In the genomic region with DNA sequence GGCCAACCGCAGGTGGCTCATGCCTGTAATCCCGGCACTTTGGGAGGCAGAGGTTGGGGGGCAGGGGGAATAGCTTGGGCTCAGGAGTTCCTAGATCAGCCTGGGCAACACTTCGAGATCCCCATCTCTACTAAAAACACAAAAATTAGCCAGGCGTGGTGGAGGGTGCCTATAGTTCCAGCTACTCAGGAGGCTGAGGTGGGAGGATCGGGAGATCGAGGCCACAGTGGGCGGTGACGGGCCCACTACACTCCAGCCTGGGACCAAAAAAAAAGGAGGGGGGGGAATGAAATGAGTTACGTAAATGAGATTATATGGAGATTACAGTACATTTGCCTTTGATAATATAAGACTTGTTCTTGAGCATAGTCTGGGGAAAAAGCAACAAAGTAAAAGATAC, we compare ENCODE assay signal across 8 cellular contexts. TPM values are rescaled to one million over a fixed set of nuclear protein-coding genes. Genes with fewer than 3 reads are reported as not detected.
DNase-seq lines count a peak whose midpoint lies in the region; ATAC-seq and TF ChIP-seq lines count a peak whose summit lies in the region.

No MANE protein-coding gene starts in this region.

- H3K4me1 ChIP-seq in A673 (ENCODE audit: insufficient read depth, low read length, poor library complexity, severe bottlenecking) (peaks cover 8% of the 10 kb centered on the region), HCT116 (ENCODE audit: control insufficient read depth in 1 of 2, insufficient read depth in 2 of 2, low read length in 2 of 2) (peaks cover 5 to 16% of the 10 kb centered on the region in 2 experiments; a peak in 3 of 4 replicates), mesodermal cell (ENCODE audit: control insufficient read depth, insufficient read depth, low read length, poor library complexity, severe bottlenecking) (no peaks in the 10 kb centered on the region)

- H3K27ac ChIP-seq in A673 (ENCODE audit: low read depth, low read length, poor library complexity, severe bottlenecking) (no peak overlapping the region), HCT116 (ENCODE audit: low read depth, low read length) (no peak overlapping the region), mesodermal cell (ENCODE audit: low read depth, low read length, severe bottlenecking) (no peak overlapping the region)

- H4K20me1 ChIP-seq in HCT116 (ENCODE audit: insufficient read depth), result no peaks in the 10 kb centered on the region

- no peak for TF ChIP-seq RAD21 in HCT116 (IDR thresholded peaks at IDR 0.05; ENCODE audit: low read depth)

- peaks cover 18% of the 10 kb centered on the region for H3K36me3 ChIP-seq in A673 (ENCODE audit: insufficient read depth, low read length, poor library complexity, severe bottlenecking)
- H3K36me3 ChIP-seq in HCT116 (ENCODE audit: control insufficient read depth in 1 of 2, insufficient read depth in 2 of 2, low read length in 2 of 2), result peaks cover 4 to 8% of the 10 kb centered on the region in 2 experiments; a peak in 2 of 4 replicates
- H3K36me3 ChIP-seq in mesodermal cell (ENCODE audit: control insufficient read depth, insufficient read depth, low read length), result peaks cover 30% of the 10 kb centered on the region

- ATAC-seq in HCT116 (no peak), left colon (no peak), GM21526 (IDR thresholded peaks at IDR 0.05; ENCODE audit: low FRiP score, unreplicated experiment) (no peak)

- RAD21 ChIA-PET in HCT116 (lab: Charles Lee; ENCODE audit: low non-redundant PET in 1 of 2, low total read pairs in 2 of 2, uncharacterized antibody in 2 of 2, unreplicated experiment in 2 of 2), result no interaction called here

- CTCF ChIA-PET in A673 (lab: Charles Lee), result interaction anchor here (0.8 kb wide), 1 partner anchor 61 kb away, joined by 3 read pairs; no protein-coding TSS in a partner anchor
- CTCF ChIA-PET in HCT116 (lab: Charles Lee), result no interaction called here

- peak overlapping the region; percentile 89 for H3K4me2 ChIP-seq in HCT116 (ENCODE audit: low read length)

- peak overlapping the region; percentile 75 for H3K9ac ChIP-seq in HCT116 (ENCODE audit: low read length)

- in situ Hi-C loops in astrocyte of the spinal cord (cut with HindIII; ENCODE audit: low sequenced_read_pairs), result no loop called here

- DNase-seq in A673 (ENCODE audit: low spot score), result no peak
- no peak for DNase-seq in HCT116 (ENCODE audit: low read depth, low spot score)
- no peak for DNase-seq in astrocyte of the spinal cord (ENCODE audit: low read depth, low spot score)
- no peak for DNase-seq in left colon
- no peak for DNase-seq in NK-92 treated with Interleukin-12 subunit alpha and Interleukin-12 subunit beta, amount 100 ng/mL, for 24 hours (lab: John Stamatoyannopoulos, UW)
- DNase-seq in dermis blood vessel endothelial cell, result no peak

- POLR2A ChIA-PET in A673 (lab: Charles Lee; ENCODE audit: low non-redundant PET) (no interaction called here), HCT116 (lab: Charles Lee) (no interaction called here)

- H2AFZ ChIP-seq in HCT116 (ENCODE audit: low read depth, low read length, poor library complexity, severe bottlenecking), result no peak overlapping the region

- no peaks in the 10 kb centered on the region for H3K9me3 ChIP-seq in A673 (ENCODE audit: low read depth, low read length, poor library complexity, severe bottlenecking)
- H3K9me3 ChIP-seq in HCT116 (ENCODE audit: control insufficient read depth in 1 of 2, insufficient read depth in 1 of 2, low read depth in 1 of 2, low read length in 2 of 2), result no peaks in the 10 kb centered on the region
- no peaks in the 10 kb centered on the region for H3K9me3 ChIP-seq in mesodermal cell (ENCODE audit: control insufficient read depth, low read length)

- H3K27me3 ChIP-seq in A673 (replicated peaks; ENCODE audit: insufficient read depth, low read depth, low read length, poor library complexity) (no peaks in the 10 kb centered on the region), HCT116 (ENCODE audit: insufficient read depth, low read length) (no peaks in the 10 kb centered on the region)

- peaks cover 45% of the 10 kb centered on the region for H3K79me2 ChIP-seq in HCT116 (ENCODE audit: insufficient read depth, low read length)

- no peaks in the 10 kb centered on the region for H3K9me2 ChIP-seq in HCT116 (ENCODE audit: insufficient read depth)

- H3K4me3 ChIP-seq in A673 (ENCODE audit: low read depth, low read length, poor library complexity, severe bottlenecking), result peak overlapping the region; percentile 69
- peak overlapping the region; percentile 67 to 78 for H3K4me3 ChIP-seq in HCT116 (replicated peaks in 1 of 2; ENCODE audit: low read depth in 1 of 2, low read length in 2 of 2)
- peak overlapping the region; percentile 82 for H3K4me3 ChIP-seq in astrocyte of the spinal cord (ENCODE audit: low read depth, low read length)
- H3K4me3 ChIP-seq in mesodermal cell (ENCODE audit: extremely low read depth, insufficient read depth, low read length, poor library complexity, severe bottlenecking), result peak overlapping the region; percentile 62

- TF ChIP-seq POLR2A in HCT116 (IDR thresholded peaks at IDR 0.05; ENCODE audit: borderline replicate concordance, extremely low read depth, insufficient read depth, insufficient read length), result no peak

- intact Hi-C loops in A673 (cut with micrococcal nuclease; ENCODE audit: unreplicated experiment) (no loop called here), HCT116 (cut with micrococcal nuclease) (no loop called here), left colon (cut with DNase I, micrococcal nuclease) (no loop called here)

- BruUV-seq in A673 (replicated peaks; lab: Mats Ljungman, UMichigan) (no TSS peak), HCT116 (replicated peaks; lab: Mats Ljungman, UMichigan) (no TSS peak)

- TF ChIP-seq CTCF in A673 (conservative IDR thresholded peaks at IDR 0.05; ENCODE audit: low read depth, low read length) (no peak), HCT116 (IDR thresholded peaks at IDR 0.05 in 2 of 3, conservative IDR thresholded peaks at IDR 0.05 in 1 of 3; ENCODE audit: borderline replicate concordance in 1 of 3, insufficient read depth in 1 of 3, low read depth in 2 of 3, low read length in 2 of 3) (no peak), astrocyte of the spinal cord (IDR thresholded peaks at IDR 0.05; ENCODE audit: low read depth, low read length) (no peak)

- 94 to 95% methylated on average over 6 to 7 of the region's 9 CpGs for WGBS in mesodermal cell (ENCODE audit: insufficient coverage in 2 of 2), 2 experiments

TF ChIP-seq in HCT116, 20 proteins besides CTCF, POLR2A, EP300 and RAD21 (continues in another document):
- no peak for TF ChIP-seq ZNF274 (IDR thresholded peaks at IDR 0.05; ENCODE audit: low read depth, low read length)
- no peak for TF ChIP-seq CEBPB (IDR thresholded peaks at IDR 0.05; ENCODE audit: low read depth)
- TF ChIP-seq EGR1 (IDR thresholded peaks at IDR 0.05; ENCODE audit: low read depth), result no peak
- TF ChIP-seq EZH2 (IDR thresholded peaks at IDR 0.05), result no peak
- no peak for TF ChIP-seq YY1 (IDR thresholded peaks at IDR 0.05; ENCODE audit: extremely low read depth, insufficient replicate concordance, low read depth, low read length)
- no peak for TF ChIP-seq SIN3A (IDR thresholded peaks at IDR 0.05; ENCODE audit: low read depth)
- no peak for TF ChIP-seq REST (IDR thresholded peaks at IDR 0.05; ENCODE audit: low read depth)

RNA-seq across cellular contexts. Expression of gene RPAP3, which starts 1.1 kb away (rescaled TPM):
- total RNA-seq in A673 (2021) (70.5 and 81.1 TPM in 2 replicates), HCT116 (2021; ENCODE audit: unreplicated experiment) (48.3 TPM), left colon (10 to 100 TPM; 14.7 to 17.8 TPM), dermis blood vessel endothelial cell (11.6 and 21.4 TPM in 2 replicates)
- 8.1 and 12.7 TPM in 2 replicates for polyA plus RNA-seq in HCT116 (2012)
- 41.5 TPM for polyA plus RNA-seq in mesodermal cell (2013, experiment 1 of 2)
- 50.0 TPM for polyA plus RNA-seq in mesodermal cell (2013, experiment 2 of 2)

RNA-seq across cellular contexts. Expression of gene ENDOU, which starts 20.6 kb away (rescaled TPM):
- total RNA-seq in A673 (2021) (0.35 and 0.58 TPM in 2 replicates), HCT116 (2021; ENCODE audit: unreplicated experiment) (not detected), left colon (not detected), dermis blood vessel endothelial cell (0.05 TPM in 1 of 2 replicates, not detected in the other)
- 0.08 TPM in 1 of 2 replicates, not detected in the other for polyA plus RNA-seq in HCT116 (2012)
- polyA plus RNA-seq in mesodermal cell (2013, experiment 1 of 2), result 0.26 TPM
- polyA plus RNA-seq in mesodermal cell (2013, experiment 2 of 2), result not detected

RNA-seq across cellular contexts. Expression of gene RAPGEF3, which starts 54.0 kb away (rescaled TPM):
- total RNA-seq in A673 (2021) (4.3 and 5.7 TPM in 2 replicates), HCT116 (2021; ENCODE audit: unreplicated experiment) (1.8 TPM), left colon (1 to 10 TPM; 8.5 to 9.7 TPM), dermis blood vessel endothelial cell (52.0 and 106 TPM in 2 replicates)
- polyA plus RNA-seq in HCT116 (2012), result 1.1 and 1.9 TPM in 2 replicates
- polyA plus RNA-seq in mesodermal cell (2013, experiment 1 of 2), result 17.1 TPM
- 11.3 TPM for polyA plus RNA-seq in mesodermal cell (2013, experiment 2 of 2)
